In genomic region chr9:109968702-109969450, GRCh38 we compare ENCODE assay signal across 8 cellular contexts.
DNase-seq lines count a peak whose midpoint lies in the region; ATAC-seq and TF ChIP-seq lines count a peak whose summit lies in the region.

No MANE protein-coding gene starts in this region.

- no peaks in the 10 kb centered on the region for H3K9me3 ChIP-seq in CD4-positive, alpha-beta T cell (ENCODE audit: control insufficient read depth, low read length)
- H3K9me3 ChIP-seq in adrenal gland (replicated peaks in 1 of 3), result no peaks in the 10 kb centered on the region
- H3K9me3 ChIP-seq in aorta (ENCODE audit: control insufficient read depth, low read length), result no peaks in the 10 kb centered on the region
- no peaks in the 10 kb centered on the region for H3K9me3 ChIP-seq in stomach

- TF ChIP-seq CTCF in CD4-positive, alpha-beta T cell (IDR thresholded peaks at IDR 0.05), result no peak
- peak in 4 of 6 experiments; percentile 21 to 32 (median 30) for TF ChIP-seq CTCF in adrenal gland (IDR thresholded peaks at IDR 0.05)
- no peak for TF ChIP-seq CTCF in stomach (IDR thresholded peaks at IDR 0.05)

- no peak overlapping the region for H3K4me3 ChIP-seq in adrenal gland
- H3K4me3 ChIP-seq in aorta (ENCODE audit: low read length in 2 of 2), result no peak overlapping the region
- no peak overlapping the region for H3K4me3 ChIP-seq in stomach

- 62 to 78% (median 67%) methylated on average over 9 of the region's 9 CpGs for WGBS in adrenal gland, 4 donors
- 77 to 78% methylated on average over 9 of the region's 9 CpGs for whole genome bisulfite sequencing in aorta, 2 donors
- WGBS in stomach, 5 donors, result 68 to 73% (median 72%) methylated on average over 9 of the region's 9 CpGs

- H3K4me1 ChIP-seq in adrenal gland (replicated peaks in 1 of 2) (peaks cover 9 to 41% of the 10 kb centered on the region in 2 donors), aorta (ENCODE audit: control insufficient read depth in 1 of 2, insufficient read depth in 2 of 2, low read length in 2 of 2) (peaks cover 0 to 3% of the 10 kb centered on the region in 2 donors), stomach (peaks cover 0 to 11% (median 0%) of the 10 kb centered on the region in 4 donors)

- ATAC-seq in CD4-positive, alpha-beta T cell (ENCODE audit: poor library complexity), result no peak
- peak; percentile 49 for ATAC-seq in left colon
- no peak for ATAC-seq in aorta (ENCODE audit: low FRiP score)
- no peak for ATAC-seq in GM21576 (IDR thresholded peaks at IDR 0.05; ENCODE audit: unreplicated experiment)

- H3K27ac Mint-ChIP-seq in CD4-positive, alpha-beta T cell, result peak overlapping the region; percentile 82

- POLR2A ChIA-PET in CD4-positive, alpha-beta T cell (lab: Charles Lee), result interaction anchor here (0.6 to 2.6 kb wide), 14 partner anchors 8 to 157 kb away, joined by 3 to 16 read pairs (median 4); no protein-coding TSS in a partner anchor
- POLR2A ChIA-PET in HEK293T (lab: Yijun Ruan, JAX), result no interaction called here

- TF ChIP-seq EP300 in stomach (IDR thresholded peaks at IDR 0.05), result no peak

- no peaks in the 10 kb centered on the region for H3K27me3 ChIP-seq in CD4-positive, alpha-beta T cell (ENCODE audit: control insufficient read depth, insufficient read depth, low read length)
- no peaks in the 10 kb centered on the region for H3K27me3 ChIP-seq in adrenal gland
- H3K27me3 ChIP-seq in aorta (ENCODE audit: control insufficient read depth in 1 of 2, insufficient read depth in 2 of 2, low read length in 1 of 2), result no peaks in the 10 kb centered on the region
- no peaks in the 10 kb centered on the region for H3K27me3 ChIP-seq in stomach

- no peaks in the 10 kb centered on the region for H3K27me3 Mint-ChIP-seq in CD4-positive, alpha-beta T cell

- H3K36me3 ChIP-seq in adrenal gland (replicated peaks in 1 of 2), result no peaks in the 10 kb centered on the region
- no peaks in the 10 kb centered on the region for H3K36me3 ChIP-seq in aorta (ENCODE audit: control insufficient read depth in 1 of 2, insufficient read depth in 2 of 2, low read length in 1 of 2)
- no peaks in the 10 kb centered on the region for H3K36me3 ChIP-seq in stomach

- H3K27ac ChIP-seq in CD4-positive, alpha-beta T cell (ENCODE audit: low read depth, low read length), result peak overlapping the region; percentile 58
- peak overlapping the region in 2 of 5 donors; percentile 61 to 75 for H3K27ac ChIP-seq in adrenal gland
- H3K27ac ChIP-seq in aorta (ENCODE audit: low read depth in 1 of 2, low read length in 2 of 2), result no peak overlapping the region
- peak overlapping the region in 2 of 5 donors; percentile 19 to 51 for H3K27ac ChIP-seq in stomach

- H3K36me3 Mint-ChIP-seq in CD4-positive, alpha-beta T cell (ENCODE audit: low read depth), result no peaks in the 10 kb centered on the region

- H3K4me1 Mint-ChIP-seq in CD4-positive, alpha-beta T cell (ENCODE audit: low read depth), result peaks cover 71% of the 10 kb centered on the region

- no peaks in the 10 kb centered on the region for H3K9me3 Mint-ChIP-seq in CD4-positive, alpha-beta T cell

- TF ChIP-seq POLR2A in adrenal gland (IDR thresholded peaks at IDR 0.05), result no peak
- TF ChIP-seq POLR2A in stomach (IDR thresholded peaks at IDR 0.05), result no peak

- CTCF ChIA-PET in CD4-positive, alpha-beta T cell (lab: Charles Lee), result no interaction called here
- CTCF ChIA-PET in HEK293T (lab: Yijun Ruan, JAX), result no interaction called here

- peak overlapping the region; percentile 21 for H3K4me3 Mint-ChIP-seq in CD4-positive, alpha-beta T cell

- intact Hi-C loops in CD4-positive, alpha-beta T cell (cut with DNase I, micrococcal nuclease), result no loop called here
- intact Hi-C loops in adrenal gland (cut with DNase I) (loop anchor here in 1 of 2 donors (10.0 kb wide), 1 partner anchor 76 kb away; no protein-coding TSS in a partner anchor), left colon (cut with DNase I, micrococcal nuclease) (no loop called here), aorta (cut with DNase I) (no loop called here), stomach (cut with DNase I; ENCODE audit: low total_unique reads) (no loop called here)

- no peak for DNase-seq in CD4-positive, alpha-beta T cell
- peak; percentile 19 for DNase-seq in HEK293T (ENCODE audit: extremely low spot score)
- peak in 5 of 7 donors; percentile 20 to 41 (median 32) for DNase-seq in adrenal gland
- no peak for DNase-seq in left colon
- no peak for DNase-seq in aorta
- no peak for DNase-seq in NCI-H2081 (lab: John Stamatoyannopoulos, UW)
- DNase-seq in stomach, result no peak

TF ChIP-seq in HEK293T, 16 proteins besides CTCF, POLR2A, EP300 and RAD21:
- no peak for TF ChIP-seq PKNOX1 (IDR thresholded peaks at IDR 0.05)

Comparison
In these comparisons a context has a peak if more than half of its experiments do, and no peak if none do; other contexts are left out.
1. DNase-seq: peak in HEK293T (single experiment) and adrenal gland (5 of 7); none in CD4-positive, alpha-beta T cell (0 of 10), left colon (0 of 2), aorta (0 of 2), NCI-H2081 (0 of 2) and stomach (single experiment).
2. CTCF ChIP-seq: peak in adrenal gland (4 of 6); none in CD4-positive, alpha-beta T cell (single experiment) and stomach (0 of 7).